Comparison of ENCODE assay signal across 2 cellular contexts in genomic region chr16:21306712-21307111, GRCh38. TPM values are rescaled to one million over a fixed set of nuclear protein-coding genes. Genes with fewer than 3 reads are reported as not detected.
"Had no signal": no experiment of that assay in that cellular context is flagged by ENCODE, and none has a peak within 500 bp of the region (broad histone marks: within the 10 kb centered on the region; RNA-seq: fewer than 3 reads in every experiment).

No MANE protein-coding gene starts in this region.

RNA-seq across cellular contexts. Expression of gene CRYM, which starts 28.6 kb away (rescaled TPM):
- total RNA-seq: GM23248, HFFc6 had no signal
- polyA plus RNA-seq: GM23248 had no signal
